Comparison of ENCODE assay signal across 22 cellular contexts in the genomic region with DNA sequence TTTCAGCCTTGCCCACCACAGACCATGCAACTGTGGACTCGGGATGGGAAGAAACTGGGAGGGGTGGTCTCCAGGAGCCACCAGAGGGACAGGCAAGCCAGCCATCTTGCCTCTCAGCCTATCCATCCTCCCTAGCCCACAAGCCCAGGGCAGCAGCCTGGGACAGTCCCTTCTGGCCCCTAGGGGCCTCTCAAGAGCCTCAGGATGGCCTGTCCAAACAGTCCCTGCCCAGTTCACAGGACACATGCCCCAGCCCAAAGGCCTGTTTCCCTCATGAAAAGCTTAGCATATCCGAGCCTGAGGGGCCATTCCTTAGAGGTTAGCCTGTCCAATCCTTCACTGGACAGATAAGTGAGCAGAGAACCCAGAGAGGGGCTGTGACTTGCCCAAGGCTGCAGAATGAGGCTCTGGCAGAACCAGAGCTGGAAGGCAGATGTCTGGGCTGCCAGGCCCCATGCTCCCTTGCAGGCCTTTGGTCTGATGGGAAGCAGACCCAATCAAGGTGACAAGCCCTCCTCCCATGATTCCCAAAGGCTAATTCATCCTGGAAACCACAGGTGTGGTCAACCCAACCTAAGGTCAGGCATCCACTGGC. TPM values are rescaled to one million over a fixed set of nuclear protein-coding genes. Genes with fewer than 3 reads are reported as not detected.
"Had no signal": no experiment of that assay in that cellular context is flagged by ENCODE, and none has a peak within 500 bp of the region (broad histone marks: within the 10 kb centered on the region; RNA-seq: fewer than 3 reads in every experiment).

No MANE protein-coding gene starts in this region.

- H3K4me3 ChIP-seq: left ventricle myocardium inferior, skin epidermis, tibial nerve had no signal

- H3K9me3 ChIP-seq: left ventricle myocardium inferior, tibial nerve had no signal

- DNase-seq: activated CD4-positive, alpha-beta T cell treated with anti-CD3 and anti-CD28 coated beads, Interleukin-2, amount 10 ng/mL, durations not matched to agents 24 days and 14 days; activated CD4-positive, CD25-positive, alpha-beta regulatory T cell; activated CD8-positive, alpha-beta T cell treated with anti-CD3 and anti-CD28 coated beads for 36 hours; activated naive CD4-positive, alpha-beta T cell treated with Interleukin-2 at 50 U/mL for 16 hours; activated naive CD8-positive, alpha-beta T cell treated with anti-CD3 and anti-CD28 coated beads, Interleukin-2, amount 10 ng/mL, durations not matched to agents 7 days and 5 days; activated T-cell treated with anti-CD3 and anti-CD28 coated beads, Interleukin-2, amount 50 U/mL, for 1 hour; anterior cingulate cortex; central memory CD4-positive, alpha-beta T cell; erythroblast; foreskin melanocyte; kidney glomerular epithelial cell; left ventricle myocardium inferior; mammary epithelial cell; nephron progenitor cell; stimulated activated naive CD8-positive, alpha-beta T cell treated with anti-CD3 and anti-CD28 coated beads, Interleukin-15, Interleukin-2, amounts not matched to agents 100 U/mL and 50 U/mL, for 24 hours; substantia nigra; T-helper 9 cell had no signal

- H3K4me3 Mint-ChIP-seq: activated CD4-positive, alpha-beta T cell treated with anti-CD3 and anti-CD28 coated beads, Interleukin-2, amount 10 ng/mL, durations not matched to agents 24 days and 14 days; activated CD8-positive, alpha-beta T cell treated with anti-CD3 and anti-CD28 coated beads for 36 hours; activated naive CD8-positive, alpha-beta T cell treated with anti-CD3 and anti-CD28 coated beads, Interleukin-2, amount 10 ng/mL, durations not matched to agents 7 days and 5 days; activated T-helper 17 cell treated with anti-CD3 and anti-CD28 coated beads, Interleukin-2, amount 50 U/mL, for 72 hours; brain; nephron progenitor cell had no signal

- H3K27ac ChIP-seq: skin epidermis, tibial nerve had no signal

- H3K27ac Mint-ChIP-seq: activated CD4-positive, alpha-beta T cell treated with anti-CD3 and anti-CD28 coated beads, Interleukin-2, amount 10 ng/mL, durations not matched to agents 24 days and 14 days; activated CD8-positive, alpha-beta T cell treated with anti-CD3 and anti-CD28 coated beads for 36 hours; activated naive CD8-positive, alpha-beta T cell treated with anti-CD3 and anti-CD28 coated beads, Interleukin-2, amount 10 ng/mL, durations not matched to agents 7 days and 5 days; activated T-helper 17 cell treated with anti-CD3 and anti-CD28 coated beads, Interleukin-2, amount 50 U/mL, for 72 hours; brain; nephron progenitor cell had no signal

- H3K36me3 Mint-ChIP-seq: activated naive CD8-positive, alpha-beta T cell treated with anti-CD3 and anti-CD28 coated beads, Interleukin-2, amount 10 ng/mL, durations not matched to agents 7 days and 5 days; brain had no signal

- H3K36me3 ChIP-seq: left ventricle myocardium inferior, tibial nerve had no signal

- H3K4me1 Mint-ChIP-seq: activated CD4-positive, alpha-beta T cell treated with anti-CD3 and anti-CD28 coated beads, Interleukin-2, amount 10 ng/mL, durations not matched to agents 24 days and 14 days had no signal

- H3K9me3 Mint-ChIP-seq: activated CD4-positive, alpha-beta T cell treated with anti-CD3 and anti-CD28 coated beads, Interleukin-2, amount 10 ng/mL, durations not matched to agents 24 days and 14 days; activated CD8-positive, alpha-beta T cell treated with anti-CD3 and anti-CD28 coated beads for 36 hours; activated naive CD8-positive, alpha-beta T cell treated with anti-CD3 and anti-CD28 coated beads, Interleukin-2, amount 10 ng/mL, durations not matched to agents 7 days and 5 days; activated T-helper 17 cell treated with anti-CD3 and anti-CD28 coated beads, Interleukin-2, amount 50 U/mL, for 72 hours; brain; nephron progenitor cell had no signal

- ATAC-seq: activated CD8-positive, alpha-beta T cell treated with anti-CD3 and anti-CD28 coated beads for 36 hours; activated T-helper 17 cell treated with anti-CD3 and anti-CD28 coated beads, Interleukin-2, amount 50 U/mL, for 72 hours; stimulated activated naive CD8-positive, alpha-beta T cell treated with anti-CD3 and anti-CD28 coated beads, Interleukin-15, Interleukin-2, amounts not matched to agents 100 U/mL and 50 U/mL, for 24 hours had no signal

RNA-seq across cellular contexts. Expression of a gene that starts 28.2 kb away (rescaled TPM):
- total RNA-seq: activated CD8-positive, alpha-beta T cell treated with anti-CD3 and anti-CD28 coated beads for 36 hours; activated naive CD8-positive, alpha-beta T cell treated with anti-CD3 and anti-CD28 coated beads, Interleukin-2, amount 10 ng/mL, durations not matched to agents 7 days and 5 days; activated T-helper 17 cell treated with anti-CD3 and anti-CD28 coated beads, Interleukin-2, amount 50 U/mL, for 72 hours; myocyte had no signal

RNA-seq across cellular contexts. Expression of a gene that starts 44.1 kb away (rescaled TPM):
- total RNA-seq: activated CD8-positive, alpha-beta T cell treated with anti-CD3 and anti-CD28 coated beads for 36 hours; activated naive CD8-positive, alpha-beta T cell treated with anti-CD3 and anti-CD28 coated beads, Interleukin-2, amount 10 ng/mL, durations not matched to agents 7 days and 5 days had no signal
